1 cellular context compared by ENCODE assay signal in the genomic region with DNA sequence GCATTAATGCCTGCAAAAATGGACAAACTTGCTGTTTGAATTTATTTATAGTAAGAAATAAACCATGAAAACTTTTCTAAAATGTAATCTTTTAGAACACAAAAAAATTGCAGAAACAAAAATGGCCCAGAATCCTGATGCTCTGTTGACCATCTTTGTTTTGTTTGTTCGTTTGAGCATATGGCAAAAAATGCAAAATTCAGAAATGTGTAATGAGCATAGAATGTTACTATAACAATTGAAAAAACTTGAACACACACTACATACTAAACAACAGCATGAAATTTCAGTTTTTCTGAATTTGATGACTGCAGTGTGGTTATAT.
TF ChIP-seq lines count a peak whose summit lies in the region.

No MANE protein-coding gene starts in this region.

TF ChIP-seq in WTC11, 78 proteins besides CTCF, POLR2A, EP300 and RAD21 (continued from another document):
- TF ChIP-seq ZSCAN18 (CRISPR knock-in tag; IDR thresholded peaks at IDR 0.05) (no peak), ZNF263 (CRISPR knock-in tag; IDR thresholded peaks at IDR 0.05; ENCODE audit: low read depth) (no peak), ZNF138 (CRISPR knock-in tag; conservative IDR thresholded peaks at IDR 0.05) (no peak), GTF2I (CRISPR knock-in tag; conservative IDR thresholded peaks at IDR 0.05) (no peak), JAZF1 (CRISPR knock-in tag; IDR thresholded peaks at IDR 0.05) (no peak), EMX1 (CRISPR knock-in tag; IDR thresholded peaks at IDR 0.05) (no peak), USF2 (CRISPR knock-in tag; IDR thresholded peaks at IDR 0.05) (no peak), FOXK1 (CRISPR knock-in tag; IDR thresholded peaks at IDR 0.05) (no peak), CREM (CRISPR knock-in tag; IDR thresholded peaks at IDR 0.05) (no peak), TEAD4 (CRISPR knock-in tag; IDR thresholded peaks at IDR 0.05) (no peak), ATF1 (CRISPR knock-in tag; IDR thresholded peaks at IDR 0.05) (no peak), IRF1 (CRISPR knock-in tag; IDR thresholded peaks at IDR 0.05) (no peak), TP53 (CRISPR knock-in tag; IDR thresholded peaks at IDR 0.05) (no peak)
- TF ChIP-seq, protein P1, sequence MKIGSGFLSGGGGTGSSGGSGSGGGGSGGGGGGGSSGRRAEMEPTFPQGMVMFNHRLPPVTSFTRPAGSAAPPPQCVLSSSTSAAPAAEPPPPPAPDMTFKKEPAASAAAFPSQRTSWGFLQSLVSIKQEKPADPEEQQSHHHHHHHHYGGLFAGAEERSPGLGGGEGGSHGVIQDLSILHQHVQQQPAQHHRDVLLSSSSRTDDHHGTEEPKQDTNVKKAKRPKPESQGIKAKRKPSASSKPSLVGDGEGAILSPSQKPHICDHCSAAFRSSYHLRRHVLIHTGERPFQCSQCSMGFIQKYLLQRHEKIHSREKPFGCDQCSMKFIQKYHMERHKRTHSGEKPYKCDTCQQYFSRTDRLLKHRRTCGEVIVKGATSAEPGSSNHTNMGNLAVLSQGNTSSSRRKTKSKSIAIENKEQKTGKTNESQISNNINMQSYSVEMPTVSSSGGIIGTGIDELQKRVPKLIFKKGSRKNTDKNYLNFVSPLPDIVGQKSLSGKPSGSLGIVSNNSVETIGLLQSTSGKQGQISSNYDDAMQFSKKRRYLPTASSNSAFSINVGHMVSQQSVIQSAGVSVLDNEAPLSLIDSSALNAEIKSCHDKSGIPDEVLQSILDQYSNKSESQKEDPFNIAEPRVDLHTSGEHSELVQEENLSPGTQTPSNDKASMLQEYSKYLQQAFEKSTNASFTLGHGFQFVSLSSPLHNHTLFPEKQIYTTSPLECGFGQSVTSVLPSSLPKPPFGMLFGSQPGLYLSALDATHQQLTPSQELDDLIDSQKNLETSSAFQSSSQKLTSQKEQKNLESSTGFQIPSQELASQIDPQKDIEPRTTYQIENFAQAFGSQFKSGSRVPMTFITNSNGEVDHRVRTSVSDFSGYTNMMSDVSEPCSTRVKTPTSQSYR (CRISPR knock-in tag; IDR thresholded peaks at IDR 0.05) = no peak
- TF ChIP-seq, protein P2, sequence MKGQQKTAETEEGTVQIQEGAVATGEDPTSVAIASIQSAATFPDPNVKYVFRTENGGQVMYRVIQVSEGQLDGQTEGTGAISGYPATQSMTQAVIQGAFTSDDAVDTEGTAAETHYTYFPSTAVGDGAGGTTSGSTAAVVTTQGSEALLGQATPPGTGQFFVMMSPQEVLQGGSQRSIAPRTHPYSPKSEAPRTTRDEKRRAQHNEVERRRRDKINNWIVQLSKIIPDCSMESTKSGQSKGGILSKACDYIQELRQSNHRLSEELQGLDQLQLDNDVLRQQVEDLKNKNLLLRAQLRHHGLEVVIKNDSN (CRISPR knock-in tag; IDR thresholded peaks at IDR 0.05) = no peak
- TF ChIP-seq, protein P3, sequence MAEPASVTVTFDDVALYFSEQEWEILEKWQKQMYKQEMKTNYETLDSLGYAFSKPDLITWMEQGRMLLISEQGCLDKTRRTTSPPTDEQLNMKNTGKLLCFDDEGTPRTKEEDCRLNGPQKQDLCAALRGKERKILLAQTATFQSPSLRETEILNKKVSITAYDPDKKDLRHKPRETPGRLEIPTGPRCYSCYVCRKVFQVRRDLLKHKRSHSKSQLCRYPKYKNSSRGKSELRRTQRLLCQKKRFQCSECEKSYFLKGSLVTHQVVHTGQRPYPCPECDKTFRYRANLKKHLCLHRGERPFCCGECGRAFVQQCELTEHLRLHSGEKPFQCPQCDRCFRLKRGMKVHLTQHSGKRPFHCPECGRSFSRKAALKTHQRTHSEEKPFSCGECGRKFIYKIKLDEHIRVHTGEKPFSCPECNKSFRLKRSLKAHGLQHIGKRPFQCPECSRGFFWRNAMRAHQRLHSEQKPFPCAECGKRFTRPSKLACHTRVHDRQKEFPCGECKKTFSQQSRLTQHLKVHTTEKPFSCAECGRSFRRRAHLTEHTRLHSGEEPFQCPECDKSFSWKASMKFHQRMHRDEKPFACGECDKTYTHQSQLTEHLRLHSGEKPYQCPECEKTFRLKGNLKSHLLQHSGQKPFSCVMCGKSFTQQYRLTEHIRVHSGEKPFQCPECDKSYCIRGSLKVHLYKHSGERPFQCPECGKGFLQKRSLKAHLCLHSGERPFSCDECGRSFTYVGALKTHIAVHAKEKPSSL (CRISPR knock-in tag; conservative IDR thresholded peaks at IDR 0.05) = no peak
- TF ChIP-seq, protein P4, sequence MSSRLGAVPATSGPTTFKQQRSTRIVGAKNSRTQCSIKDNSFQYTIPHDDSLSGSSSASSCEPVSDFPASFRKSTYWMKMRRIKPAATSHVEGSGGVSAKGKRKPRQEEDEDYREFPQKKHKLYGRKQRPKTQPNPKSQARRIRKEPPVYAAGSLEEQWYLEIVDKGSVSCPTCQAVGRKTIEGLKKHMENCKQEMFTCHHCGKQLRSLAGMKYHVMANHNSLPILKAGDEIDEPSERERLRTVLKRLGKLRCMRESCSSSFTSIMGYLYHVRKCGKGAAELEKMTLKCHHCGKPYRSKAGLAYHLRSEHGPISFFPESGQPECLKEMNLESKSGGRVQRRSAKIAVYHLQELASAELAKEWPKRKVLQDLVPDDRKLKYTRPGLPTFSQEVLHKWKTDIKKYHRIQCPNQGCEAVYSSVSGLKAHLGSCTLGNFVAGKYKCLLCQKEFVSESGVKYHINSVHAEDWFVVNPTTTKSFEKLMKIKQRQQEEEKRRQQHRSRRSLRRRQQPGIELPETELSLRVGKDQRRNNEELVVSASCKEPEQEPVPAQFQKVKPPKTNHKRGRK (CRISPR knock-in tag; IDR thresholded peaks at IDR 0.05; ENCODE audit: borderline replicate concordance) = no peak
